ENCODE assay signal across 11 cellular contexts in genomic region chr13:111658150-111659100, GRCh38.
A peak's percentile ranks its signal among the peaks of the same experiment; 100 is the strongest.
DNase-seq lines count a peak whose midpoint lies in the region; ATAC-seq and TF ChIP-seq lines count a peak whose summit lies in the region.
"Had no signal": no experiment of that assay in that cellular context is flagged by ENCODE, and none has a peak within 500 bp of the region (broad histone marks: within the 10 kb centered on the region; RNA-seq: fewer than 3 reads in every experiment).

No MANE protein-coding gene starts in this region.

- H3K36me3 ChIP-seq in iPS-20b (ENCODE audit: insufficient read depth, low read depth, low read length) (no peaks in the 10 kb centered on the region), colonic mucosa (no peaks in the 10 kb centered on the region)
- H3K36me3 ChIP-seq: prostate gland, tibial nerve had no signal

- no peak overlapping the region for H3K27ac ChIP-seq in iPS-20b (ENCODE audit: low read length)
- H3K27ac ChIP-seq in substantia nigra (ENCODE audit: low read depth, low read length, poor library complexity, severe bottlenecking), result peak overlapping the region; percentile 5
- no peak overlapping the region for H3K27ac ChIP-seq in colonic mucosa
- H3K27ac ChIP-seq: prostate gland had no signal

- H3K27me3 ChIP-seq in iPS-20b (ENCODE audit: insufficient read depth, low read length) (peaks cover 21% of the 10 kb centered on the region), colonic mucosa (no peaks in the 10 kb centered on the region)
- H3K27me3 ChIP-seq: tibial nerve had no signal

- intact Hi-C loops in colonic mucosa (cut with DNase I), result no loop called here

- H3K4me1 ChIP-seq in iPS-20b (ENCODE audit: insufficient read depth, low read length) (peaks cover 16% of the 10 kb centered on the region; the same call in 1 of the 2 replicates), colonic mucosa (no peaks in the 10 kb centered on the region)
- H3K4me1 ChIP-seq: prostate gland had no signal

- H3K4me3 ChIP-seq in iPS-20b (ENCODE audit: low read length) (no peak overlapping the region), colonic mucosa (no peak overlapping the region)
- H3K4me3 ChIP-seq: prostate gland, tibial nerve had no signal

- DNase-seq in NCI-H2081 (lab: John Stamatoyannopoulos, UW) (peak; percentile 51 to 60), NCI-H2081 treated with DMSO at 0.1 percent for 48 hours (lab: John Stamatoyannopoulos, UW) (no peak), NCI-H748 treated with DMSO at 0.1 percent for 48 hours (lab: John Stamatoyannopoulos, UW) (peak; percentile 23), substantia nigra (lab: John Stamatoyannopoulos, UW) (peak in 29 of 49 donors; percentile 10 to 49 (median 25)), colonic mucosa (no peak)
- no peak for DNase-seq in activated CD4-positive, alpha-beta T cell treated with anti-CD3 and anti-CD28 coated beads for 1 hour
- DNase-seq: kidney had no signal

- TF ChIP-seq CTCF in colonic mucosa (IDR thresholded peaks at IDR 0.05), result no peak

- H3K9me3 ChIP-seq in iPS-20b (ENCODE audit: insufficient read depth, low read depth, low read length) (no peaks in the 10 kb centered on the region), colonic mucosa (no peaks in the 10 kb centered on the region)
- H3K9me3 ChIP-seq: prostate gland, tibial nerve had no signal

- no peak for ATAC-seq in HG03565 (IDR thresholded peaks at IDR 0.05; ENCODE audit: unreplicated experiment)

- H3K9ac ChIP-seq in iPS-20b (ENCODE audit: low read depth, low read length), result peak overlapping the region; percentile 57; the same call in 1 of the 2 replicates
- no peak overlapping the region for H3K9ac ChIP-seq in colonic mucosa (ENCODE audit: low read depth in 2 of 2, low read length in 2 of 2)

Comparison
In these comparisons a context has a peak if more than half of its experiments do, and no peak if none do; other contexts are left out.
1. DNase-seq: peak in NCI-H2081 (2 of 2), NCI-H748 treated with DMSO at 0.1 percent for 48 hours (single experiment) and substantia nigra (29 of 49); none in NCI-H2081 treated with DMSO at 0.1 percent for 48 hours (single experiment), activated CD4-positive, alpha-beta T cell treated with anti-CD3 and anti-CD28 coated beads for 1 hour (single experiment) and colonic mucosa (single experiment).